Comparison of ENCODE assay signal across 8 cellular contexts in the genomic region with DNA sequence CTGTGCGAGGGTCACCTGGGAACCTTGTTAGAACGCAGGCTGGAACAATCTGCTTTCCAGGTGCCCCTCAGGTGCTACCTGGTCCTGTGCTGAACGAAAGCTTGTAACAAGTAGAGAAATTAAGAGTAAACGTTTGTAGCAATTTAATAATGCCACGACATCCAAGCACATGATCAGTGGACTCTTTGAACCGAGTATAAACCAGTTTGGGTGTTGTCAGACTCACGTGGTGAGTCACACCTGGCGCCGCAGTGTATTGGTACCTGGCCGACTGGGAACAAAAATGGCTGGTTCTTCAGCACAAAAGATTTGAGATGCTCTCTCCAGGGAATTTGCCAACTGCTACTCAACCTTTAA. TPM values are rescaled to one million over a fixed set of nuclear protein-coding genes. Genes with fewer than 3 reads are reported as not detected.
DNase-seq lines count a peak whose midpoint lies in the region; ATAC-seq and TF ChIP-seq lines count a peak whose summit lies in the region.

No MANE protein-coding gene starts in this region.

- H3K36me3 Mint-ChIP-seq in activated CD4-positive, alpha-beta T cell treated with anti-CD3 and anti-CD28 coated beads, Interleukin-2, amount 10 ng/mL, durations not matched to agents 24 days and 14 days (ENCODE audit: low read depth): peaks cover 3% of the 10 kb centered on the region
- no peaks in the 10 kb centered on the region for H3K36me3 Mint-ChIP-seq in immature natural killer cell

- peak overlapping the region in 1 of 5 donors; percentile 56 for H3K9ac ChIP-seq in subcutaneous abdominal adipose tissue (ENCODE audit: low read length in 5 of 5)

- peaks cover 6% of the 10 kb centered on the region for H3K36me3 ChIP-seq in WERI-Rb-1
- H3K36me3 ChIP-seq in subcutaneous abdominal adipose tissue (ENCODE audit: control insufficient read depth in 5 of 5, insufficient read depth in 5 of 5, low read length in 5 of 5): no peaks in the 10 kb centered on the region

- peak overlapping the region; percentile 74 for H3K4me3 Mint-ChIP-seq in activated CD4-positive, alpha-beta T cell treated with anti-CD3 and anti-CD28 coated beads, Interleukin-2, amount 10 ng/mL, durations not matched to agents 24 days and 14 days
- peak overlapping the region; percentile 60 to 73 (median 71) for H3K4me3 Mint-ChIP-seq in immature natural killer cell

- H3K27ac Mint-ChIP-seq in activated CD4-positive, alpha-beta T cell treated with anti-CD3 and anti-CD28 coated beads, Interleukin-2, amount 10 ng/mL, durations not matched to agents 24 days and 14 days: no peak overlapping the region
- no peak overlapping the region for H3K27ac Mint-ChIP-seq in immature natural killer cell

- ATAC-seq in HG03039 (IDR thresholded peaks at IDR 0.05; ENCODE audit: unreplicated experiment): no peak
- no peak for ATAC-seq in HG03565 (IDR thresholded peaks at IDR 0.05; ENCODE audit: unreplicated experiment)

- no peak for TF ChIP-seq CTCF in WERI-Rb-1 (IDR thresholded peaks at IDR 0.05; ENCODE audit: low read depth, low read length)

- H3K27ac ChIP-seq in WERI-Rb-1 (no peak overlapping the region), subcutaneous abdominal adipose tissue (ENCODE audit: low read depth, low read length) (peak overlapping the region; percentile 49)

- H3K27me3 Mint-ChIP-seq in activated CD4-positive, alpha-beta T cell treated with anti-CD3 and anti-CD28 coated beads, Interleukin-2, amount 10 ng/mL, durations not matched to agents 24 days and 14 days: peaks cover 63% of the 10 kb centered on the region
- peaks cover 4 to 16% (median 12%) of the 10 kb centered on the region in 3 donors for H3K27me3 Mint-ChIP-seq in immature natural killer cell (ENCODE audit: low read depth in 3 of 3)

- H3K9me3 Mint-ChIP-seq in activated CD4-positive, alpha-beta T cell treated with anti-CD3 and anti-CD28 coated beads, Interleukin-2, amount 10 ng/mL, durations not matched to agents 24 days and 14 days: peaks cover 6% of the 10 kb centered on the region
- peaks cover 0 to 16% (median 7%) of the 10 kb centered on the region in 6 donors for H3K9me3 Mint-ChIP-seq in immature natural killer cell

- H3K27me3 ChIP-seq in WERI-Rb-1 (ENCODE audit: insufficient read depth, low read depth, severe bottlenecking): no peaks in the 10 kb centered on the region
- peaks cover 9 to 24% (median 19%) of the 10 kb centered on the region in 5 donors for H3K27me3 ChIP-seq in subcutaneous abdominal adipose tissue (ENCODE audit: control insufficient read depth in 5 of 5, insufficient read depth in 4 of 5, low read length in 5 of 5)

- H3K9me3 ChIP-seq in WERI-Rb-1 (ENCODE audit: severe bottlenecking) (no peaks in the 10 kb centered on the region), subcutaneous abdominal adipose tissue (ENCODE audit: control insufficient read depth in 5 of 5, low read length in 5 of 5) (no peaks in the 10 kb centered on the region)

- H3K4me3 ChIP-seq in WERI-Rb-1 (ENCODE audit: low read depth, low read length) (peak overlapping the region; percentile 77), subcutaneous abdominal adipose tissue (ENCODE audit: low read depth in 1 of 5, low read length in 5 of 5) (peak overlapping the region; percentile 70 to 74 (median 74))

- intact Hi-C loops in activated CD4-positive, alpha-beta T cell treated with anti-CD3 and anti-CD28 coated beads, Interleukin-2, amount 10 ng/mL, durations not matched to agents 24 days and 14 days (cut with micrococcal nuclease): loop anchor here (5.0 to 10.0 kb wide), 4 partner anchors 152 to 470 kb away; partner anchors contain the start of genes RETREG1 and ZNF622

- DNase-seq in activated CD4-positive, alpha-beta T cell treated with anti-CD3 and anti-CD28 coated beads, Interleukin-2, amount 10 ng/mL, durations not matched to agents 24 days and 14 days: no peak
- no peak for DNase-seq in activated CD4-positive, alpha-beta T cell treated with anti-CD3 and anti-CD28 coated beads for 48 hours
- no peak for DNase-seq in WERI-Rb-1
- DNase-seq in immature natural killer cell: no peak
- DNase-seq in HuH-7.5 (ENCODE audit: low spot score): no peak

- H3K4me1 Mint-ChIP-seq in activated CD4-positive, alpha-beta T cell treated with anti-CD3 and anti-CD28 coated beads, Interleukin-2, amount 10 ng/mL, durations not matched to agents 24 days and 14 days: peaks cover 8% of the 10 kb centered on the region
- peaks cover 18 to 33% of the 10 kb centered on the region in 2 donors for H3K4me1 Mint-ChIP-seq in immature natural killer cell

- H3K4me1 ChIP-seq in subcutaneous abdominal adipose tissue (ENCODE audit: control insufficient read depth in 5 of 5, insufficient read depth in 5 of 5, low read length in 5 of 5): peaks cover 0 to 39% (median 22%) of the 10 kb centered on the region in 5 donors

RNA-seq across cellular contexts. Expression of gene MYO10, which starts 0.9 kb away (rescaled TPM):
- 0.26 and 0.28 TPM in 2 replicates for total RNA-seq in activated CD4-positive, alpha-beta T cell treated with anti-CD3 and anti-CD28 coated beads, Interleukin-2, amount 10 ng/mL, durations not matched to agents 24 days and 14 days
- polyA plus RNA-seq in immature natural killer cell: not detected
